24 cellular contexts compared by ENCODE assay signal in genomic region chr3:54083901-54084300, GRCh38. TPM values are rescaled to one million over a fixed set of nuclear protein-coding genes. Genes with fewer than 3 reads are reported as not detected.
"Had no signal": no experiment of that assay in that cellular context is flagged by ENCODE, and none has a peak within 500 bp of the region (broad histone marks: within the 10 kb centered on the region; RNA-seq: fewer than 3 reads in every experiment).

No MANE protein-coding gene starts in this region.

- H3K36me3 Mint-ChIP-seq: mesothelial cell of epicardium had no signal

- H3K27ac Mint-ChIP-seq: mesothelial cell of epicardium, naive B cell had no signal

- H3K9me3 ChIP-seq: esophagus squamous epithelium, gastrocnemius medialis, heart right ventricle, left lung, lower lobe of right lung, mucosa of descending colon had no signal

- DNase-seq: dermis blood vessel endothelial cell; dorsolateral prefrontal cortex; effector CD4-positive, alpha-beta T cell; effector memory CD4-positive, alpha-beta T cell; esophagus squamous epithelium; foreskin fibroblast; foreskin melanocyte; gastrocnemius medialis; glutamatergic neuron; head of caudate nucleus; heart right ventricle; hippocampal formation; left cardiac atrium; left lung; left ventricle myocardium superior; lower lobe of right lung; mesenchymal stem cell; mucosa of descending colon; naive B cell had no signal

- H3K4me3 Mint-ChIP-seq: mesothelial cell of epicardium, naive B cell had no signal

- H3K9me3 Mint-ChIP-seq: mesothelial cell of epicardium had no signal

- H3K27ac ChIP-seq: coronary artery, dorsolateral prefrontal cortex, esophagus squamous epithelium, gastrocnemius medialis, heart right ventricle, left lung, lower lobe of right lung had no signal

- H3K4me1 ChIP-seq: gastrocnemius medialis had no signal

- H3K4me3 ChIP-seq: coronary artery, dorsolateral prefrontal cortex, esophagus squamous epithelium, gastrocnemius medialis, heart right ventricle, left lung, lower lobe of right lung, mucosa of descending colon had no signal

- ATAC-seq: gastrocnemius medialis, heart right ventricle, left cardiac atrium, left lung, left ventricle myocardium superior, lower lobe of right lung, mucosa of descending colon had no signal

RNA-seq across cellular contexts. Expression of gene CACNA2D3, which starts 38.5 kb away (rescaled TPM):
- total RNA-seq: endothelial cell of umbilical vein, glomerular endothelial cell, lung microvascular endothelial cell had no signal
- polyA plus RNA-seq: endothelial cell of umbilical vein had no signal
